Comparison of ENCODE assay signal across 11 cellular contexts in the genomic region with DNA sequence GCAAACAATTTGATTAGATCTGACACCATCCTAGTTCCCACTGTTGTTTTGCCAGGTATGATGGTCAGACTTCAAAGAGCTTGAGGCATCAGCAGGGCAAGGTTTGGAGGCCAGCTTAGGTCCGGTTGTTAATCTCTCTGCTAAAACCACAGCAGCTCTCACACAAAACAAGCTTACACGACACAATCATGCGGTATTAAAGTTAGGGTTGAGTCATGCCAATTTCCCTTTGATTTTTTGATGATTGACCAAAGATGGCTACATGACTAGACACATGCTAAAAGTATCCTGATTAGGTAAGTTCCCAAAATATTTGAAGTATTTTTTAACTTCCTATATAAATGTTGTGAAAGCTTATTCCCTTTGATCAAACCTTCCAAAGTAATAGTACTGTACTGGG.
DNase-seq lines count a peak whose midpoint lies in the region; TF ChIP-seq lines count a peak whose summit lies in the region.
"Had no signal": no experiment of that assay in that cellular context is flagged by ENCODE, and none has a peak within 500 bp of the region (broad histone marks: within the 10 kb centered on the region; RNA-seq: fewer than 3 reads in every experiment).

No MANE protein-coding gene starts in this region.

- POLR2A ChIA-PET in BJ (lab: Charles Lee) = no interaction called here

- intact Hi-C loops in mammary epithelial cell (cut with micrococcal nuclease) = no loop called here
- intact Hi-C loops in head of caudate nucleus (cut with DNase I) = no loop called here

- H2AFZ ChIP-seq in mammary epithelial cell (ENCODE audit: low read depth, low read length) = no peak overlapping the region

- no peak overlapping the region for H3K9ac ChIP-seq in mammary epithelial cell (ENCODE audit: insufficient read depth, low read length)
- H3K9ac ChIP-seq in mesendoderm (ENCODE audit: low read length) = no peak overlapping the region

- no peaks in the 10 kb centered on the region for H3K27me3 ChIP-seq in BJ (ENCODE audit: control insufficient read depth, insufficient read depth, low read length)
- H3K27me3 ChIP-seq in mammary epithelial cell (ENCODE audit: insufficient read depth, low read length) = no peaks in the 10 kb centered on the region
- no peaks in the 10 kb centered on the region for H3K27me3 ChIP-seq in mesendoderm (ENCODE audit: insufficient read depth, low read length, poor library complexity)
- H3K27me3 ChIP-seq: vagina had no signal

- no peak overlapping the region for H3K27ac Mint-ChIP-seq in T-helper 2 cell treated with Interferon-gamma antibody and Interleukin-4, amounts not matched to agents 5 μg/mL and 100 μg/mL, for 36 hours
- H3K27ac Mint-ChIP-seq in nephron progenitor cell = no peak overlapping the region
- H3K27ac Mint-ChIP-seq: CD8-positive, alpha-beta memory T cell had no signal

- no peaks in the 10 kb centered on the region for H3K9me3 ChIP-seq in mammary epithelial cell (replicated peaks; ENCODE audit: insufficient read depth, low read length)
- H3K9me3 ChIP-seq: vagina had no signal

- H3K36me3 Mint-ChIP-seq in T-helper 2 cell treated with Interferon-gamma antibody and Interleukin-4, amounts not matched to agents 5 μg/mL and 100 μg/mL, for 36 hours (ENCODE audit: low read depth) = no peaks in the 10 kb centered on the region
- H3K36me3 Mint-ChIP-seq in nephron progenitor cell (ENCODE audit: low read depth) = no peaks in the 10 kb centered on the region

- no peaks in the 10 kb centered on the region for H3K36me3 ChIP-seq in BJ (ENCODE audit: control insufficient read depth, insufficient read depth, low read length)
- H3K36me3 ChIP-seq in mammary epithelial cell (ENCODE audit: insufficient read depth, low read length) = no peaks in the 10 kb centered on the region
- H3K36me3 ChIP-seq in mesendoderm (ENCODE audit: control insufficient read depth, insufficient read depth, low read length) = no peaks in the 10 kb centered on the region
- H3K36me3 ChIP-seq: vagina had no signal

- H3K4me1 ChIP-seq in mammary epithelial cell (ENCODE audit: insufficient read depth, low read length) (peaks cover 19% of the 10 kb centered on the region), mesendoderm (ENCODE audit: control insufficient read depth, low read depth, low read length) (no peaks in the 10 kb centered on the region)
- H3K4me1 ChIP-seq: vagina had no signal

- no peak for TF ChIP-seq CTCF in BJ (IDR thresholded peaks at IDR 0.05; ENCODE audit: insufficient read depth, low read depth, low read length)
- no peak for TF ChIP-seq CTCF in mammary epithelial cell (conservative IDR thresholded peaks at IDR 0.05 in 1 of 2, IDR thresholded peaks at IDR 0.05 in 1 of 2; ENCODE audit: extremely low read depth in 1 of 2, insufficient read depth in 1 of 2, low read depth in 1 of 2, low read length in 2 of 2)
- no peak for TF ChIP-seq CTCF in nephron progenitor cell (IDR thresholded peaks at IDR 0.05)
- TF ChIP-seq CTCF in coronary artery (IDR thresholded peaks at IDR 0.05) = no peak

- H3K9me3 Mint-ChIP-seq in T-helper 2 cell treated with Interferon-gamma antibody and Interleukin-4, amounts not matched to agents 5 μg/mL and 100 μg/mL, for 36 hours = no peaks in the 10 kb centered on the region
- H3K9me3 Mint-ChIP-seq in nephron progenitor cell = no peaks in the 10 kb centered on the region
- H3K9me3 Mint-ChIP-seq: CD8-positive, alpha-beta memory T cell had no signal

- H3K4me1 Mint-ChIP-seq in T-helper 2 cell treated with Interferon-gamma antibody and Interleukin-4, amounts not matched to agents 5 μg/mL and 100 μg/mL, for 36 hours (ENCODE audit: low read depth) = peaks cover 2% of the 10 kb centered on the region
- H3K4me1 Mint-ChIP-seq in nephron progenitor cell = peaks cover 8% of the 10 kb centered on the region
- H3K4me1 Mint-ChIP-seq: CD8-positive, alpha-beta memory T cell had no signal

- no TSS peak for BruUV-seq in mammary epithelial cell (replicated peaks; lab: Mats Ljungman, UMichigan)

- DNase-seq in BJ (ENCODE audit: low read depth) = peak; percentile 50
- peak; percentile 98 for DNase-seq in M059J (ENCODE audit: low read depth)
- peak; percentile 89 for DNase-seq in mammary epithelial cell
- DNase-seq in mesendoderm = peak; percentile 29
- DNase-seq in T-helper 2 cell treated with Interferon-gamma antibody and Interleukin-4, amounts not matched to agents 5 μg/mL and 100 μg/mL, for 36 hours (ENCODE audit: low spot score) = no peak
- DNase-seq in nephron progenitor cell = no peak
- DNase-seq in head of caudate nucleus = no peak
- DNase-seq in coronary artery (ENCODE audit: low spot score) = no peak
- DNase-seq: CD8-positive, alpha-beta memory T cell; NCI-H187 treated with DMSO at 0.1 percent for 48 hours had no signal

- H2BK15ac ChIP-seq in mesendoderm (replicated peaks; ENCODE audit: low read depth) = no peak overlapping the region

- no peak overlapping the region for H2BK120ac ChIP-seq in mesendoderm (ENCODE audit: low read depth, low read length)

- H2BK5ac ChIP-seq in mesendoderm (ENCODE audit: low read length) = no peak overlapping the region

- H4K5ac ChIP-seq in mesendoderm (ENCODE audit: low read length) = no peak overlapping the region

- no peak overlapping the region for H3K23ac ChIP-seq in mesendoderm (ENCODE audit: low read length)

- no peak overlapping the region for H3K4ac ChIP-seq in mesendoderm (ENCODE audit: low read depth, low read length)

- no peak overlapping the region for H3K4me3 Mint-ChIP-seq in T-helper 2 cell treated with Interferon-gamma antibody and Interleukin-4, amounts not matched to agents 5 μg/mL and 100 μg/mL, for 36 hours
- no peak overlapping the region for H3K4me3 Mint-ChIP-seq in nephron progenitor cell
- H3K4me3 Mint-ChIP-seq: CD8-positive, alpha-beta memory T cell had no signal

- in situ Hi-C loops in mammary epithelial cell (cut with MboI; ENCODE audit: low sequenced_read_pairs in 2 of 2) = no loop called here

- H3K18ac ChIP-seq in mesendoderm (ENCODE audit: low read length) = no peak overlapping the region

- dilution Hi-C loops in mammary epithelial cell (cut with HindIII; ENCODE audit: low sequenced_read_pairs) = no loop called here

- CTCF ChIA-PET in BJ (lab: Yijun Ruan, JAX) (interaction anchor here (0.9 to 1.3 kb wide), 2 partner anchors 15 to 303 kb away, joined by 3 read pairs; no protein-coding TSS in a partner anchor), mammary epithelial cell (lab: Charles Lee; ENCODE audit: low non-redundant PET) (interaction anchor here (0.5 kb wide), 1 partner anchor 10 kb away, joined by 15 read pairs; no protein-coding TSS in a partner anchor)

- H3K79me2 ChIP-seq in mammary epithelial cell (ENCODE audit: insufficient read depth, low read length) (no peaks in the 10 kb centered on the region), mesendoderm (ENCODE audit: control insufficient read depth, insufficient read depth, low read length) (no peaks in the 10 kb centered on the region)

- no peaks in the 10 kb centered on the region for H3K27me3 Mint-ChIP-seq in T-helper 2 cell treated with Interferon-gamma antibody and Interleukin-4, amounts not matched to agents 5 μg/mL and 100 μg/mL, for 36 hours (ENCODE audit: low read depth)
- H3K27me3 Mint-ChIP-seq in nephron progenitor cell (ENCODE audit: low read depth, poor library complexity) = no peaks in the 10 kb centered on the region
- H3K27me3 Mint-ChIP-seq: CD8-positive, alpha-beta memory T cell had no signal

- H3K4me2 ChIP-seq in mammary epithelial cell (ENCODE audit: insufficient read depth, low read depth, low read length) = peak overlapping the region; percentile 56
- no peak overlapping the region for H3K4me2 ChIP-seq in mesendoderm (ENCODE audit: low read length)

- 0% methylated on average over 3 of the region's 3 CpGs for WGBS in mammary epithelial cell (ENCODE audit: low coverage, missing lambda C conversion rate)
- WGBS in mesendoderm (ENCODE audit: extremely low coverage, insufficient coverage, low lambda C conversion rate) = no CpG with 5 or more reads among the region's 3 CpGs

- no peak overlapping the region for H2AK5ac ChIP-seq in mesendoderm (ENCODE audit: low read length)

- no peak overlapping the region for H3K56ac ChIP-seq in mesendoderm (ENCODE audit: low read length)

- no peaks in the 10 kb centered on the region for H3K79me1 ChIP-seq in mesendoderm (ENCODE audit: low read length)

- H4K20me1 ChIP-seq in mammary epithelial cell (ENCODE audit: insufficient read depth, low read length) = no peaks in the 10 kb centered on the region

- H3K27ac ChIP-seq in mammary epithelial cell (ENCODE audit: insufficient read depth, low read depth, low read length) (peak overlapping the region; percentile 55), mesendoderm (ENCODE audit: low read depth, low read length) (no peak overlapping the region), coronary artery (no peak overlapping the region)
- H3K27ac ChIP-seq: vagina had no signal

- H4K8ac ChIP-seq in mesendoderm (ENCODE audit: low read depth, low read length) = no peak overlapping the region

- H3K4me3 ChIP-seq in BJ (ENCODE audit: low read depth, low read length) (no peak overlapping the region), mammary epithelial cell (replicated peaks in 1 of 3; ENCODE audit: insufficient read depth in 1 of 3, low read depth in 2 of 3, low read length in 3 of 3) (no peak overlapping the region), mesendoderm (ENCODE audit: low read length) (no peak overlapping the region), coronary artery (no peak overlapping the region)
- H3K4me3 ChIP-seq: vagina had no signal

Comparison
In these comparisons a context has a peak if more than half of its experiments do, and no peak if none do; other contexts are left out.
1. DNase-seq: peak in BJ (single experiment), M059J (single experiment), mammary epithelial cell (single experiment) and mesendoderm (single experiment); none in T-helper 2 cell treated with Interferon-gamma antibody and Interleukin-4, amounts not matched to agents 5 μg/mL and 100 μg/mL, for 36 hours (single experiment), nephron progenitor cell (single experiment), head of caudate nucleus (0 of 42) and coronary artery (single experiment).